1 cellular context compared by ENCODE assay signal in the genomic region with DNA sequence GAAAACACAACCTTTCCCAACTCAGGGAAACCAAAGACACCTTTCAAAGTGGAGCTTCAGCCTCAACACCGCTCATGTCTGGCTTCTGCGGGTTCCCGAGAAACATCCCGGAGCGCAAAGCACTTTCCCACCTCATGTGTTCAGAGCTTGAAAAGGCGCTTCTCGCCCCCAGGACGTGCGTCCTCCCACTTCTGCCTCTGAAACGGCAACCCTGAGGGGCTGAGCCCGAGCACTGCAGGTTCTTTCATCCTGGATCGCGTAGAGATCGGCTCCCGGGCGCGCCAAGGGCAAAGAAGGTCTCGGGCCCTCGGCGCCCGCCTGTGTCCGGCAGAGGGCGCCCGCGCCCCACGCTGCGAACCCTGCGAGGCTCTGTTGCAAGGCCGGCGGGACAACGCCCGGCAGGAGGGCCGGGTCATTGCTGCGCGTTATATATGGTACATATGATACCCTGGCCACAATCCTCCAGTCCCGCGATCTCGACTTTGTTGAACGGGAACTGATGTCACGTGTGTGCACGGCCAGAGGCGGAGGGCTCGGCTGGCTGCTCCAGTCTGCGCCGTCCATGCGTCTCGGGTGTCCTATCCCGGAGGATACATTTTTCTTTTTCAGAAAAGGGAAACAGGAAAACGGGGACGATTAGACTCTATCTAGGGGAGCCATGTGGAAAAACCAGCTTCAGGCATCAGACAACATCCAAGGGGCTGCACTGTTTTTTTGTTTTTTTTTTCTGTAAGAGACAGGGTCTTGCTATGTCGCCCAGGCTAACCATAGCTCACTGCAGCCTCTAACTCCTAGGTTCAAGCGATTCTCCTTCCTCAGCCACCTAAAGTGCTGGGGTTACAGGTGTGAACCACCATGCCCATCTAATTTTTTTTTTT.
TF ChIP-seq lines count a peak whose summit lies in the region.

No MANE protein-coding gene starts in this region.

TF ChIP-seq in HepG2, 621 proteins besides CTCF, POLR2A, EP300 and RAD21 (continued from another document and continues in another):
- TF ChIP-seq, protein P1, sequence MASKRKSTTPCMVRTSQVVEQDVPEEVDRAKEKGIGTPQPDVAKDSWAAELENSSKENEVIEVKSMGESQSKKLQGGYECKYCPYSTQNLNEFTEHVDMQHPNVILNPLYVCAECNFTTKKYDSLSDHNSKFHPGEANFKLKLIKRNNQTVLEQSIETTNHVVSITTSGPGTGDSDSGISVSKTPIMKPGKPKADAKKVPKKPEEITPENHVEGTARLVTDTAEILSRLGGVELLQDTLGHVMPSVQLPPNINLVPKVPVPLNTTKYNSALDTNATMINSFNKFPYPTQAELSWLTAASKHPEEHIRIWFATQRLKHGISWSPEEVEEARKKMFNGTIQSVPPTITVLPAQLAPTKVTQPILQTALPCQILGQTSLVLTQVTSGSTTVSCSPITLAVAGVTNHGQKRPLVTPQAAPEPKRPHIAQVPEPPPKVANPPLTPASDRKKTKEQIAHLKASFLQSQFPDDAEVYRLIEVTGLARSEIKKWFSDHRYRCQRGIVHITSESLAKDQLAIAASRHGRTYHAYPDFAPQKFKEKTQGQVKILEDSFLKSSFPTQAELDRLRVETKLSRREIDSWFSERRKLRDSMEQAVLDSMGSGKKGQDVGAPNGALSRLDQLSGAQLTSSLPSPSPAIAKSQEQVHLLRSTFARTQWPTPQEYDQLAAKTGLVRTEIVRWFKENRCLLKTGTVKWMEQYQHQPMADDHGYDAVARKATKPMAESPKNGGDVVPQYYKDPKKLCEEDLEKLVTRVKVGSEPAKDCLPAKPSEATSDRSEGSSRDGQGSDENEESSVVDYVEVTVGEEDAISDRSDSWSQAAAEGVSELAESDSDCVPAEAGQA (IDR thresholded peaks at IDR 0.05; ENCODE audit: low read depth): peak; percentile 19; the same call in 1 of the 2 replicates
- TF ChIP-seq, protein P1 (CRISPR knock-in tag; IDR thresholded peaks at IDR 0.05; ENCODE audit: borderline replicate concordance): peak; percentile 55; the same call in 1 of the 2 replicates
- TF ChIP-seq, protein P2, sequence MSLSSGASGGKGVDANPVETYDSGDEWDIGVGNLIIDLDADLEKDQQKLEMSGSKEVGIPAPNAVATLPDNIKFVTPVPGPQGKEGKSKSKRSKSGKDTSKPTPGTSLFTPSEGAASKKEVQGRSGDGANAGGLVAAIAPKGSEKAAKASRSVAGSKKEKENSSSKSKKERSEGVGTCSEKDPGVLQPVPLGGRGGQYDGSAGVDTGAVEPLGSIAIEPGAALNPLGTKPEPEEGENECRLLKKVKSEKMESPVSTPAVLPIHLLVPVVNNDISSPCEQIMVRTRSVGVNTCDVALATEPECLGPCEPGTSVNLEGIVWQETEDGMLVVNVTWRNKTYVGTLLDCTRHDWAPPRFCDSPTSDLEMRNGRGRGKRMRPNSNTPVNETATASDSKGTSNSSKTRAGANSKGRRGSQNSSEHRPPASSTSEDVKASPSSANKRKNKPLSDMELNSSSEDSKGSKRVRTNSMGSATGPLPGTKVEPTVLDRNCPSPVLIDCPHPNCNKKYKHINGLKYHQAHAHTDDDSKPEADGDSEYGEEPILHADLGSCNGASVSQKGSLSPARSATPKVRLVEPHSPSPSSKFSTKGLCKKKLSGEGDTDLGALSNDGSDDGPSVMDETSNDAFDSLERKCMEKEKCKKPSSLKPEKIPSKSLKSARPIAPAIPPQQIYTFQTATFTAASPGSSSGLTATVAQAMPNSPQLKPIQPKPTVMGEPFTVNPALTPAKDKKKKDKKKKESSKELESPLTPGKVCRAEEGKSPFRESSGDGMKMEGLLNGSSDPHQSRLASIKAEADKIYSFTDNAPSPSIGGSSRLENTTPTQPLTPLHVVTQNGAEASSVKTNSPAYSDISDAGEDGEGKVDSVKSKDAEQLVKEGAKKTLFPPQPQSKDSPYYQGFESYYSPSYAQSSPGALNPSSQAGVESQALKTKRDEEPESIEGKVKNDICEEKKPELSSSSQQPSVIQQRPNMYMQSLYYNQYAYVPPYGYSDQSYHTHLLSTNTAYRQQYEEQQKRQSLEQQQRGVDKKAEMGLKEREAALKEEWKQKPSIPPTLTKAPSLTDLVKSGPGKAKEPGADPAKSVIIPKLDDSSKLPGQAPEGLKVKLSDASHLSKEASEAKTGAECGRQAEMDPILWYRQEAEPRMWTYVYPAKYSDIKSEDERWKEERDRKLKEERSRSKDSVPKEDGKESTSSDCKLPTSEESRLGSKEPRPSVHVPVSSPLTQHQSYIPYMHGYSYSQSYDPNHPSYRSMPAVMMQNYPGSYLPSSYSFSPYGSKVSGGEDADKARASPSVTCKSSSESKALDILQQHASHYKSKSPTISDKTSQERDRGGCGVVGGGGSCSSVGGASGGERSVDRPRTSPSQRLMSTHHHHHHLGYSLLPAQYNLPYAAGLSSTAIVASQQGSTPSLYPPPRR (CRISPR knock-in tag; IDR thresholded peaks at IDR 0.05; ENCODE audit: borderline replicate concordance): peak; percentile 74; the same call in 1 of the 2 replicates
- TF ChIP-seq LCORL (IDR thresholded peaks at IDR 0.05) (no peak), LCORL (CRISPR knock-in tag; IDR thresholded peaks at IDR 0.05) (peak; percentile 95), MBD4 (IDR thresholded peaks at IDR 0.05; ENCODE audit: borderline replicate concordance, low read length) (no peak), NR3C1 (CRISPR knock-in tag; IDR thresholded peaks at IDR 0.05) (no peak), PCBP2 (optimal IDR thresholded peaks at IDR 0.05; ENCODE audit: low read depth, low read length, poor library complexity, severe bottlenecking) (no peak), MAFK (conservative IDR thresholded peaks at IDR 0.05 in 1 of 2, IDR thresholded peaks at IDR 0.05 in 1 of 2; ENCODE audit: low read length in 2 of 2) (no peak), ATF7-NPFF (CRISPR knock-in tag; IDR thresholded peaks at IDR 0.05; ENCODE audit: low read depth) (no peak), ZFP41 (CRISPR knock-in tag; IDR thresholded peaks at IDR 0.05; ENCODE audit: borderline replicate concordance) (0 out of 2 replicates have a peak, but pooled peaks have one; percentile 25), ZNF441 (CRISPR knock-in tag; IDR thresholded peaks at IDR 0.05; ENCODE audit: borderline replicate concordance) (peak; percentile 61; the same call in 1 of the 2 replicates), XBP1 (CRISPR knock-in tag; IDR thresholded peaks at IDR 0.05) (peak; percentile 84; the same call in 1 of the 2 replicates)
- TF ChIP-seq, protein P3, sequence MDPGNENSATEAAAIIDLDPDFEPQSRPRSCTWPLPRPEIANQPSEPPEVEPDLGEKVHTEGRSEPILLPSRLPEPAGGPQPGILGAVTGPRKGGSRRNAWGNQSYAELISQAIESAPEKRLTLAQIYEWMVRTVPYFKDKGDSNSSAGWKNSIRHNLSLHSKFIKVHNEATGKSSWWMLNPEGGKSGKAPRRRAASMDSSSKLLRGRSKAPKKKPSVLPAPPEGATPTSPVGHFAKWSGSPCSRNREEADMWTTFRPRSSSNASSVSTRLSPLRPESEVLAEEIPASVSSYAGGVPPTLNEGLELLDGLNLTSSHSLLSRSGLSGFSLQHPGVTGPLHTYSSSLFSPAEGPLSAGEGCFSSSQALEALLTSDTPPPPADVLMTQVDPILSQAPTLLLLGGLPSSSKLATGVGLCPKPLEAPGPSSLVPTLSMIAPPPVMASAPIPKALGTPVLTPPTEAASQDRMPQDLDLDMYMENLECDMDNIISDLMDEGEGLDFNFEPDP (CRISPR knock-in tag; conservative IDR thresholded peaks at IDR 0.05): no peak
- TF ChIP-seq, protein P4, sequence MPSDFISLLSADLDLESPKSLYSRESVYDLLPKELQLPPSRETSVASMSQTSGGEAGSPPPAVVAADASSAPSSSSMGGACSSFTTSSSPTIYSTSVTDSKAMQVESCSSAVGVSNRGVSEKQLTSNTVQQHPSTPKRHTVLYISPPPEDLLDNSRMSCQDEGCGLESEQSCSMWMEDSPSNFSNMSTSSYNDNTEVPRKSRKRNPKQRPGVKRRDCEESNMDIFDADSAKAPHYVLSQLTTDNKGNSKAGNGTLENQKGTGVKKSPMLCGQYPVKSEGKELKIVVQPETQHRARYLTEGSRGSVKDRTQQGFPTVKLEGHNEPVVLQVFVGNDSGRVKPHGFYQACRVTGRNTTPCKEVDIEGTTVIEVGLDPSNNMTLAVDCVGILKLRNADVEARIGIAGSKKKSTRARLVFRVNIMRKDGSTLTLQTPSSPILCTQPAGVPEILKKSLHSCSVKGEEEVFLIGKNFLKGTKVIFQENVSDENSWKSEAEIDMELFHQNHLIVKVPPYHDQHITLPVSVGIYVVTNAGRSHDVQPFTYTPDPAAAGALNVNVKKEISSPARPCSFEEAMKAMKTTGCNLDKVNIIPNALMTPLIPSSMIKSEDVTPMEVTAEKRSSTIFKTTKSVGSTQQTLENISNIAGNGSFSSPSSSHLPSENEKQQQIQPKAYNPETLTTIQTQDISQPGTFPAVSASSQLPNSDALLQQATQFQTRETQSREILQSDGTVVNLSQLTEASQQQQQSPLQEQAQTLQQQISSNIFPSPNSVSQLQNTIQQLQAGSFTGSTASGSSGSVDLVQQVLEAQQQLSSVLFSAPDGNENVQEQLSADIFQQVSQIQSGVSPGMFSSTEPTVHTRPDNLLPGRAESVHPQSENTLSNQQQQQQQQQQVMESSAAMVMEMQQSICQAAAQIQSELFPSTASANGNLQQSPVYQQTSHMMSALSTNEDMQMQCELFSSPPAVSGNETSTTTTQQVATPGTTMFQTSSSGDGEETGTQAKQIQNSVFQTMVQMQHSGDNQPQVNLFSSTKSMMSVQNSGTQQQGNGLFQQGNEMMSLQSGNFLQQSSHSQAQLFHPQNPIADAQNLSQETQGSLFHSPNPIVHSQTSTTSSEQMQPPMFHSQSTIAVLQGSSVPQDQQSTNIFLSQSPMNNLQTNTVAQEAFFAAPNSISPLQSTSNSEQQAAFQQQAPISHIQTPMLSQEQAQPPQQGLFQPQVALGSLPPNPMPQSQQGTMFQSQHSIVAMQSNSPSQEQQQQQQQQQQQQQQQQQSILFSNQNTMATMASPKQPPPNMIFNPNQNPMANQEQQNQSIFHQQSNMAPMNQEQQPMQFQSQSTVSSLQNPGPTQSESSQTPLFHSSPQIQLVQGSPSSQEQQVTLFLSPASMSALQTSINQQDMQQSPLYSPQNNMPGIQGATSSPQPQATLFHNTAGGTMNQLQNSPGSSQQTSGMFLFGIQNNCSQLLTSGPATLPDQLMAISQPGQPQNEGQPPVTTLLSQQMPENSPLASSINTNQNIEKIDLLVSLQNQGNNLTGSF (CRISPR knock-in tag; IDR thresholded peaks at IDR 0.05): no peak
- TF ChIP-seq, protein P5, sequence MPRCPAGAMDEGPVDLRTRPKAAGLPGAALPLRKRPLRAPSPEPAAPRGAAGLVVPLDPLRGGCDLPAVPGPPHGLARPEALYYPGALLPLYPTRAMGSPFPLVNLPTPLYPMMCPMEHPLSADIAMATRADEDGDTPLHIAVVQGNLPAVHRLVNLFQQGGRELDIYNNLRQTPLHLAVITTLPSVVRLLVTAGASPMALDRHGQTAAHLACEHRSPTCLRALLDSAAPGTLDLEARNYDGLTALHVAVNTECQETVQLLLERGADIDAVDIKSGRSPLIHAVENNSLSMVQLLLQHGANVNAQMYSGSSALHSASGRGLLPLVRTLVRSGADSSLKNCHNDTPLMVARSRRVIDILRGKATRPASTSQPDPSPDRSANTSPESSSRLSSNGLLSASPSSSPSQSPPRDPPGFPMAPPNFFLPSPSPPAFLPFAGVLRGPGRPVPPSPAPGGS (CRISPR knock-in tag; IDR thresholded peaks at IDR 0.05): peak; percentile 85
- TF ChIP-seq, protein P6, sequence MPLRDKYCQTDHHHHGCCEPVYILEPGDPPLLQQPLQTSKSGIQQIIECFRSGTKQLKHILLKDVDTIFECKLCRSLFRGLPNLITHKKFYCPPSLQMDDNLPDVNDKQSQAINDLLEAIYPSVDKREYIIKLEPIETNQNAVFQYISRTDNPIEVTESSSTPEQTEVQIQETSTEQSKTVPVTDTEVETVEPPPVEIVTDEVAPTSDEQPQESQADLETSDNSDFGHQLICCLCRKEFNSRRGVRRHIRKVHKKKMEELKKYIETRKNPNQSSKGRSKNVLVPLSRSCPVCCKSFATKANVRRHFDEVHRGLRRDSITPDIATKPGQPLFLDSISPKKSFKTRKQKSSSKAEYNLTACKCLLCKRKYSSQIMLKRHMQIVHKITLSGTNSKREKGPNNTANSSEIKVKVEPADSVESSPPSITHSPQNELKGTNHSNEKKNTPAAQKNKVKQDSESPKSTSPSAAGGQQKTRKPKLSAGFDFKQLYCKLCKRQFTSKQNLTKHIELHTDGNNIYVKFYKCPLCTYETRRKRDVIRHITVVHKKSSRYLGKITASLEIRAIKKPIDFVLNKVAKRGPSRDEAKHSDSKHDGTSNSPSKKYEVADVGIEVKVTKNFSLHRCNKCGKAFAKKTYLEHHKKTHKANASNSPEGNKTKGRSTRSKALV (CRISPR knock-in tag; IDR thresholded peaks at IDR 0.05): peak; percentile 99
- TF ChIP-seq, protein P7, sequence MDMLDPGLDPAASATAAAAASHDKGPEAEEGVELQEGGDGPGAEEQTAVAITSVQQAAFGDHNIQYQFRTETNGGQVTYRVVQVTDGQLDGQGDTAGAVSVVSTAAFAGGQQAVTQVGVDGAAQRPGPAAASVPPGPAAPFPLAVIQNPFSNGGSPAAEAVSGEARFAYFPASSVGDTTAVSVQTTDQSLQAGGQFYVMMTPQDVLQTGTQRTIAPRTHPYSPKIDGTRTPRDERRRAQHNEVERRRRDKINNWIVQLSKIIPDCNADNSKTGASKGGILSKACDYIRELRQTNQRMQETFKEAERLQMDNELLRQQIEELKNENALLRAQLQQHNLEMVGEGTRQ (IDR thresholded peaks at IDR 0.05; ENCODE audit: low read depth, low read length): peak; percentile 80
- TF ChIP-seq, protein P7 (CRISPR knock-in tag; IDR thresholded peaks at IDR 0.05; ENCODE audit: borderline replicate concordance): peak; percentile 75; the same call in 1 of the 2 replicates
- TF ChIP-seq, protein P8, sequence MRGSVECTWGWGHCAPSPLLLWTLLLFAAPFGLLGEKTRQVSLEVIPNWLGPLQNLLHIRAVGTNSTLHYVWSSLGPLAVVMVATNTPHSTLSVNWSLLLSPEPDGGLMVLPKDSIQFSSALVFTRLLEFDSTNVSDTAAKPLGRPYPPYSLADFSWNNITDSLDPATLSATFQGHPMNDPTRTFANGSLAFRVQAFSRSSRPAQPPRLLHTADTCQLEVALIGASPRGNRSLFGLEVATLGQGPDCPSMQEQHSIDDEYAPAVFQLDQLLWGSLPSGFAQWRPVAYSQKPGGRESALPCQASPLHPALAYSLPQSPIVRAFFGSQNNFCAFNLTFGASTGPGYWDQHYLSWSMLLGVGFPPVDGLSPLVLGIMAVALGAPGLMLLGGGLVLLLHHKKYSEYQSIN (CRISPR knock-in tag; IDR thresholded peaks at IDR 0.05; ENCODE audit: borderline replicate concordance): no peak
